ENCODE assay signal across 24 cellular contexts in genomic region chr19:1147934-1148549, GRCh38. TPM values are rescaled to one million over a fixed set of nuclear protein-coding genes. Genes with fewer than 3 reads are reported as not detected.
DNase-seq lines count a peak whose midpoint lies in the region; ATAC-seq and TF ChIP-seq lines count a peak whose summit lies in the region.
"Had no signal": no experiment of that assay in that cellular context is flagged by ENCODE, and none has a peak within 500 bp of the region (broad histone marks: within the 10 kb centered on the region; RNA-seq: fewer than 3 reads in every experiment).

No MANE protein-coding gene starts in this region.

- no peak for TF ChIP-seq CTCF in HEK293 (tag by site-specific recombination; IDR thresholded peaks at IDR 0.05)
- TF ChIP-seq CTCF in upper lobe of left lung (IDR thresholded peaks at IDR 0.05): no peak
- TF ChIP-seq CTCF in smooth muscle cell (IDR thresholded peaks at IDR 0.05; ENCODE audit: borderline replicate concordance, insufficient read depth, poor library complexity, severe bottlenecking): no peak

- no peak overlapping the region for H3K4me2 ChIP-seq in smooth muscle cell

- POLR2A ChIA-PET in HEK293 (lab: Yijun Ruan, JAX): interaction anchor here (0.5 to 0.6 kb wide), 2 partner anchors 193 to 343 kb away, joined by 3 to 7 read pairs; partner anchors contain the start of gene REEP6

- DNase-seq in NT2/D1 (ENCODE audit: low read depth, low spot score) (no peak), upper lobe of left lung (peak in 1 of 2 donors; percentile 75), smooth muscle cell (lab: John Stamatoyannopoulos, UW; ENCODE audit: unreplicated experiment) (no peak)
- DNase-seq: Caco-2; CD8-positive, alpha-beta T cell; DMS79 treated with DMSO at 0.1 percent for 48 hours; GF-D8; GOT3; HCEC 1CT; Karpas-422; NCI-H1092; NCI-H1417 treated with DMSO at 0.1 percent for 48 hours; NCI-H1694 treated with DMSO at 0.1 percent for 48 hours; NCI-H2081; NCI-H2227 treated with DMSO at 0.1 percent for 48 hours; NCI-H526 treated with DMSO at 0.1 percent for 48 hours; Peyer's patch; SIG-M5 had no signal

- 93 to 99% methylated on average over 10 to 12 of the region's 15 CpGs for WGBS in upper lobe of left lung, 2 donors
- WGBS in smooth muscle cell (ENCODE audit: low lambda C conversion rate): 94% methylated on average over 13 of the region's 15 CpGs

- H3K27me3 ChIP-seq in NT2/D1 (ENCODE audit: insufficient read depth, insufficient read length) (no peaks in the 10 kb centered on the region), upper lobe of left lung (no peaks in the 10 kb centered on the region), smooth muscle cell (ENCODE audit: low read depth) (no peaks in the 10 kb centered on the region)
- H3K27me3 ChIP-seq: Peyer's patch had no signal

- H3K4me3 ChIP-seq in HEK293 (ENCODE audit: low read depth, low read length) (no peak overlapping the region), NT2/D1 (ENCODE audit: insufficient read length, low read depth) (no peak overlapping the region), upper lobe of left lung (no peak overlapping the region), smooth muscle cell (no peak overlapping the region)
- H3K4me3 ChIP-seq: Peyer's patch, SK-N-MC had no signal

- H4K20me1 ChIP-seq in smooth muscle cell (ENCODE audit: low read depth): peaks cover 20% of the 10 kb centered on the region

- CTCF ChIA-PET in HEK293 (lab: Yijun Ruan, JAX): interaction anchor here (0.6 to 1.3 kb wide), 3 partner anchors 34 to 169 kb away, joined by 3 to 4 read pairs (median 3); no protein-coding TSS in a partner anchor

- H3K9ac ChIP-seq in NT2/D1 (ENCODE audit: insufficient read length, low read depth) (peak overlapping the region; percentile 32), smooth muscle cell (ENCODE audit: low read depth) (no peak overlapping the region)

- no peak for TF ChIP-seq EP300 in upper lobe of left lung (IDR thresholded peaks at IDR 0.05)

- H3K27ac ChIP-seq in HEK293 (ENCODE audit: extremely low read depth, low read depth, low read length) (no peak overlapping the region), upper lobe of left lung (peak overlapping the region in 3 of 4 donors; percentile 42 to 69 (median 61)), smooth muscle cell (ENCODE audit: low read depth) (no peak overlapping the region)
- H3K27ac ChIP-seq: C4-2B, Peyer's patch, SK-N-MC had no signal

- H3K9me3 ChIP-seq in HEK293 (ENCODE audit: control insufficient read depth, insufficient read depth, low read depth, low read length) (no peaks in the 10 kb centered on the region), NT2/D1 (ENCODE audit: insufficient read depth, low read length) (no peaks in the 10 kb centered on the region; the same call in 1 of the 2 replicates), upper lobe of left lung (no peaks in the 10 kb centered on the region), smooth muscle cell (replicated peaks; ENCODE audit: low read depth) (no peaks in the 10 kb centered on the region)
- H3K9me3 ChIP-seq: Caco-2, Peyer's patch had no signal

- peaks cover 0 to 28% of the 10 kb centered on the region in 2 experiments; a peak in 2 of 3 replicates for H3K36me3 ChIP-seq in HEK293 (ENCODE audit: control insufficient read depth in 2 of 2, insufficient read depth in 1 of 2, low read length in 2 of 2)
- peaks cover 86% of the 10 kb centered on the region for H3K36me3 ChIP-seq in NT2/D1 (ENCODE audit: insufficient read depth, insufficient read length, low read length)
- peaks cover 6 to 79% (median 58%) of the 10 kb centered on the region in 4 donors for H3K36me3 ChIP-seq in upper lobe of left lung
- H3K36me3 ChIP-seq in smooth muscle cell (ENCODE audit: low read depth): no peaks in the 10 kb centered on the region

- no peaks in the 10 kb centered on the region for H3F3A ChIP-seq in smooth muscle cell (ENCODE audit: low read depth)

- H3K79me2 ChIP-seq in smooth muscle cell (ENCODE audit: low read depth): peaks cover 11% of the 10 kb centered on the region

- H2AFZ ChIP-seq in smooth muscle cell (ENCODE audit: low read depth): no peak overlapping the region

- no peaks in the 10 kb centered on the region for H3K4me1 ChIP-seq in HEK293 (ENCODE audit: control insufficient read depth, insufficient read depth, low read length)
- H3K4me1 ChIP-seq in NT2/D1 (ENCODE audit: insufficient read depth, insufficient read length): peaks cover 28% of the 10 kb centered on the region
- peaks cover 34 to 49% (median 38%) of the 10 kb centered on the region in 4 donors for H3K4me1 ChIP-seq in upper lobe of left lung
- no peaks in the 10 kb centered on the region for H3K4me1 ChIP-seq in smooth muscle cell (ENCODE audit: low read depth)
- H3K4me1 ChIP-seq: Caco-2, Peyer's patch had no signal

- ATAC-seq in esophagus mucosa (peak; percentile 36), upper lobe of left lung (ENCODE audit: low FRiP score in 2 of 2) (no peak), HG02973 (IDR thresholded peaks at IDR 0.05; ENCODE audit: unreplicated experiment) (no peak), GM21723 (IDR thresholded peaks at IDR 0.05; ENCODE audit: unreplicated experiment) (no peak)
- ATAC-seq: CD8-positive, alpha-beta T cell had no signal

- no peak for TF ChIP-seq POLR2A in upper lobe of left lung (IDR thresholded peaks at IDR 0.05)

TF ChIP-seq in HEK293, 187 proteins besides CTCF, POLR2A, EP300 and RAD21:
- no peak for TF ChIP-seq ZNF121 (tag by site-specific recombination; IDR thresholded peaks at IDR 0.05)
- TF ChIP-seq GLIS1 (tag by site-specific recombination; IDR thresholded peaks at IDR 0.05): peak; percentile 63
- peak; percentile 73; the same call in 1 of the 2 replicates for TF ChIP-seq ZFP3 (tag by site-specific recombination; IDR thresholded peaks at IDR 0.05; ENCODE audit: low read depth)
- TF ChIP-seq ZNF394 (tag by site-specific recombination; IDR thresholded peaks at IDR 0.05; ENCODE audit: borderline replicate concordance): peak; percentile 59; the same call in 1 of the 2 replicates
- TF ChIP-seq ZNF37A (tag by site-specific recombination; IDR thresholded peaks at IDR 0.05): no peak
- peak; percentile 40; the same call in 1 of the 2 replicates for TF ChIP-seq KLF1 (tag by site-specific recombination; IDR thresholded peaks at IDR 0.05)
- no peak for TF ChIP-seq ZNF555 (tag by site-specific recombination; conservative IDR thresholded peaks at IDR 0.05)
- TF ChIP-seq ZNF623 (tag by site-specific recombination; IDR thresholded peaks at IDR 0.05): peak; percentile 34; the same call in 1 of the 2 replicates
- TF ChIP-seq ZNF133 (tag by site-specific recombination; IDR thresholded peaks at IDR 0.05): no peak
- TF ChIP-seq GLIS2 (tag by site-specific recombination; IDR thresholded peaks at IDR 0.05): peak; percentile 28; the same call in 1 of the 2 replicates
- TF ChIP-seq SCRT1 (tag by site-specific recombination; IDR thresholded peaks at IDR 0.05; ENCODE audit: borderline replicate concordance): no peak
- no peak for TF ChIP-seq ZNF280D (tag by site-specific recombination; IDR thresholded peaks at IDR 0.05)
- TF ChIP-seq IKZF3 (tag by site-specific recombination; IDR thresholded peaks at IDR 0.05): peak; percentile 41; the same call in 1 of the 2 replicates
- TF ChIP-seq ZIC2 (tag by site-specific recombination; IDR thresholded peaks at IDR 0.05): peak; percentile 98

RNA-seq across cellular contexts. Expression of gene SBNO2, which starts 26.0 kb away (rescaled TPM):
- total RNA-seq in esophagus mucosa (67.5 TPM), upper lobe of left lung (100 to 1,000 TPM in 4 of 6 donors, 10 to 100 TPM in 2; 44.8 to 159 (median 106) TPM), smooth muscle cell (16.4 and 18.1 TPM in 2 replicates)
- 17.6 and 20.9 TPM in 2 replicates for polyA plus RNA-seq in smooth muscle cell

RNA-seq across cellular contexts. Expression of gene GPX4, which starts 44.2 kb away (rescaled TPM):
- 138 TPM for total RNA-seq in esophagus mucosa
- total RNA-seq in upper lobe of left lung: 100 to 1,000 TPM; 370 to 717 (median 484) TPM
- 319 and 325 TPM in 2 replicates for total RNA-seq in smooth muscle cell
- 441 and 450 TPM in 2 replicates for polyA plus RNA-seq in smooth muscle cell

RNA-seq across cellular contexts. Expression of gene POLR2E, which starts 52.9 kb away (rescaled TPM):
- 139 TPM for total RNA-seq in esophagus mucosa
- total RNA-seq in upper lobe of left lung: 100 to 1,000 TPM in 4 of 6 donors, 10 to 100 TPM in 2; 50.0 to 176 (median 103) TPM
- 99.1 and 114 TPM in 2 replicates for total RNA-seq in smooth muscle cell
- polyA plus RNA-seq in smooth muscle cell: 235 and 260 TPM in 2 replicates

RNA-seq across cellular contexts. Expression of gene STK11, which starts 57.5 kb away (rescaled TPM):
- 35.0 TPM for total RNA-seq in esophagus mucosa
- 100 to 1,000 TPM in 1 of 6 donors, 10 to 100 TPM in 5; 50.2 to 168 (median 63.2) TPM for total RNA-seq in upper lobe of left lung
- total RNA-seq in smooth muscle cell: 23.6 and 29.3 TPM in 2 replicates
- 62.3 and 79.7 TPM in 2 replicates for polyA plus RNA-seq in smooth muscle cell

Comparison
In these comparisons a context has a peak if more than half of its experiments do, and no peak if none do; other contexts are left out.
1. H3K27ac ChIP-seq: peak in upper lobe of left lung (3 of 4); none in HEK293 (single experiment) and smooth muscle cell (single experiment).